In genomic region chr1:81021134-81021533, GRCh38 we compare ENCODE assay signal across 34 cellular contexts.
DNase-seq lines count a peak whose midpoint lies in the region; ATAC-seq and TF ChIP-seq lines count a peak whose summit lies in the region.
"Had no signal": no experiment of that assay in that cellular context is flagged by ENCODE, and none has a peak within 500 bp of the region (broad histone marks: within the 10 kb centered on the region; RNA-seq: fewer than 3 reads in every experiment).

No MANE protein-coding gene starts in this region.

- H3K27me3 ChIP-seq in left ventricle myocardium inferior (ENCODE audit: low read depth) (no peaks in the 10 kb centered on the region), brain microvascular endothelial cell (replicated peaks) (no peaks in the 10 kb centered on the region)
- H3K27me3 ChIP-seq: BE2C had no signal

- no peaks in the 10 kb centered on the region for H3K27me3 Mint-ChIP-seq in activated CD8-positive, alpha-beta T cell treated with anti-CD3 and anti-CD28 coated beads for 36 hours
- H3K27me3 Mint-ChIP-seq: activated CD4-positive, alpha-beta memory T cell treated with anti-CD3 and anti-CD28 coated beads, Interleukin-2, amount 10 ng/mL, durations not matched to agents 7 days and 5 days; activated naive CD4-positive, alpha-beta T cell treated with anti-CD3 and anti-CD28 coated beads, Interleukin-2, amount 50 U/mL, for 24 hours; memory B cell had no signal

- no peak overlapping the region for H3K4me3 Mint-ChIP-seq in activated CD8-positive, alpha-beta T cell treated with anti-CD3 and anti-CD28 coated beads for 36 hours
- H3K4me3 Mint-ChIP-seq: activated CD4-positive, alpha-beta memory T cell treated with anti-CD3 and anti-CD28 coated beads, Interleukin-2, amount 10 ng/mL, durations not matched to agents 7 days and 5 days; activated naive CD4-positive, alpha-beta T cell treated with anti-CD3 and anti-CD28 coated beads, Interleukin-2, amount 50 U/mL, for 24 hours; H9; immature natural killer cell; memory B cell; neural crest cell had no signal

- peaks cover 10% of the 10 kb centered on the region for H3K9me3 Mint-ChIP-seq in activated CD8-positive, alpha-beta T cell treated with anti-CD3 and anti-CD28 coated beads for 36 hours

- intact Hi-C loops in left ventricle myocardium inferior (cut with micrococcal nuclease) (no loop called here), left cardiac atrium (cut with DNase I) (no loop called here)
- intact Hi-C loops in activated CD8-positive, alpha-beta T cell treated with anti-CD3 and anti-CD28 coated beads for 36 hours (cut with micrococcal nuclease) = no loop called here

- H3K4me1 Mint-ChIP-seq in activated CD8-positive, alpha-beta T cell treated with anti-CD3 and anti-CD28 coated beads for 36 hours (ENCODE audit: low read depth) = no peaks in the 10 kb centered on the region
- H3K4me1 Mint-ChIP-seq: activated CD4-positive, alpha-beta memory T cell treated with anti-CD3 and anti-CD28 coated beads, Interleukin-2, amount 10 ng/mL, durations not matched to agents 7 days and 5 days; activated naive CD4-positive, alpha-beta T cell treated with anti-CD3 and anti-CD28 coated beads, Interleukin-2, amount 50 U/mL, for 24 hours; immature natural killer cell; memory B cell; neural crest cell had no signal

- TF ChIP-seq CTCF in left ventricle myocardium inferior (IDR thresholded peaks at IDR 0.05; ENCODE audit: borderline replicate concordance) (peak; percentile 49), brain microvascular endothelial cell (IDR thresholded peaks at IDR 0.05; ENCODE audit: low read depth, low read length, missing control alignments) (peak; percentile 27), fibroblast of the aortic adventitia (IDR thresholded peaks at IDR 0.05; ENCODE audit: insufficient read depth, low read length) (peak; percentile 54)
- TF ChIP-seq CTCF in activated CD8-positive, alpha-beta T cell treated with anti-CD3 and anti-CD28 coated beads for 36 hours (IDR thresholded peaks at IDR 0.05) = no peak

- CTCF ChIA-PET in activated CD8-positive, alpha-beta T cell treated with anti-CD3 and anti-CD28 coated beads for 36 hours (lab: Charles Lee) = interaction anchor here (0.7 kb wide), 1 partner anchor 15 kb away, joined by 3 read pairs; no protein-coding TSS in a partner anchor

- H3K9me3 ChIP-seq in left ventricle myocardium inferior (replicated peaks) = no peaks in the 10 kb centered on the region
- H3K9me3 ChIP-seq: A549, BE2C had no signal

- no peak for DNase-seq in left ventricle myocardium inferior
- no peak for DNase-seq in left cardiac atrium
- DNase-seq in brain microvascular endothelial cell = no peak
- DNase-seq in fibroblast of the aortic adventitia (ENCODE audit: low read depth) = peak; percentile 36
- DNase-seq in activated CD8-positive, alpha-beta T cell treated with anti-CD3 and anti-CD28 coated beads for 36 hours = no peak
- DNase-seq in stimulated activated naive CD4-positive, alpha-beta T cell (lab: John Stamatoyannopoulos, UW) = no peak
- DNase-seq in substantia nigra (lab: John Stamatoyannopoulos, UW) = no peak
- DNase-seq: activated CD4-positive, alpha-beta memory T cell treated with anti-CD3 and anti-CD28 coated beads, Interleukin-2, amount 10 ng/mL, durations not matched to agents 7 days and 5 days; activated CD4-positive, alpha-beta T cell treated with anti-CD3 and anti-CD28 coated beads for 1 hour; BE2C; cortex of kidney; effector memory CD4-positive, alpha-beta T cell; EL; erythroblast; H9; immature natural killer cell; Karpas-422; NCI-H1417 treated with DMSO at 0.1 percent for 48 hours; NCI-H2029 treated with DMSO at 0.1 percent for 48 hours; NCI-H526; NK-92 treated with Interleukin-12 subunit alpha and Interleukin-12 subunit beta, amount 100 ng/mL, for 24 hours; PC-3; retina; small intestine; stimulated activated naive CD8-positive, alpha-beta T cell treated with anti-CD3 and anti-CD28 coated beads, Interleukin-15, Interleukin-2, amounts not matched to agents 100 U/mL and 50 U/mL, for 24 hours had no signal

- H3K4me1 ChIP-seq in left ventricle myocardium inferior = no peaks in the 10 kb centered on the region
- H3K4me1 ChIP-seq: A549, BE2C, parathyroid adenoma had no signal

- in situ Hi-C loops in brain microvascular endothelial cell (cut with HindIII; ENCODE audit: low pct_ligation_motif_present, low sequenced_read_pairs) = no loop called here

- no peaks in the 10 kb centered on the region for H3K36me3 Mint-ChIP-seq in activated CD8-positive, alpha-beta T cell treated with anti-CD3 and anti-CD28 coated beads for 36 hours (ENCODE audit: low read depth)
- H3K36me3 Mint-ChIP-seq: activated naive CD4-positive, alpha-beta T cell treated with anti-CD3 and anti-CD28 coated beads, Interleukin-2, amount 50 U/mL, for 24 hours; memory B cell had no signal

- POLR2A ChIA-PET in activated CD8-positive, alpha-beta T cell treated with anti-CD3 and anti-CD28 coated beads for 36 hours (lab: Charles Lee) = no interaction called here

- H3K36me3 ChIP-seq in left ventricle myocardium inferior = no peaks in the 10 kb centered on the region
- no peaks in the 10 kb centered on the region for H3K36me3 ChIP-seq in brain microvascular endothelial cell (replicated peaks)
- H3K36me3 ChIP-seq: BE2C had no signal

- no peak overlapping the region for H3K27ac ChIP-seq in left ventricle myocardium inferior (replicated peaks)
- no peak overlapping the region for H3K27ac ChIP-seq in brain microvascular endothelial cell
- H3K27ac ChIP-seq in substantia nigra (ENCODE audit: low read depth, low read length, poor library complexity, severe bottlenecking) = no peak overlapping the region
- H3K27ac ChIP-seq: A549, parathyroid adenoma had no signal

- H3K27ac Mint-ChIP-seq in activated CD8-positive, alpha-beta T cell treated with anti-CD3 and anti-CD28 coated beads for 36 hours = no peak overlapping the region
- H3K27ac Mint-ChIP-seq: activated CD4-positive, alpha-beta memory T cell treated with anti-CD3 and anti-CD28 coated beads, Interleukin-2, amount 10 ng/mL, durations not matched to agents 7 days and 5 days; activated naive CD4-positive, alpha-beta T cell treated with anti-CD3 and anti-CD28 coated beads, Interleukin-2, amount 50 U/mL, for 24 hours; activated T-helper 2 cell treated with anti-CD3 and anti-CD28 coated beads, Interferon-gamma antibody, Interleukin-2, Interleukin-4, amounts not matched to agents 10 μg/mL and 5 μg/mL and 100 μg/mL, durations not matched to agents 14 hours and 24 hours and 36 hours; H9; immature natural killer cell; memory B cell had no signal

- no peak overlapping the region for H3K4me3 ChIP-seq in left ventricle myocardium inferior
- H3K4me3 ChIP-seq in brain microvascular endothelial cell (ENCODE audit: low read depth, low read length) = no peak overlapping the region
- no peak overlapping the region for H3K4me3 ChIP-seq in fibroblast of the aortic adventitia (ENCODE audit: low read depth, low read length)
- H3K4me3 ChIP-seq: A549 had no signal

- ATAC-seq in left cardiac atrium (no peak), HG03108 (IDR thresholded peaks at IDR 0.05; ENCODE audit: unreplicated experiment) (no peak)
- ATAC-seq in activated CD8-positive, alpha-beta T cell treated with anti-CD3 and anti-CD28 coated beads for 36 hours = no peak
- ATAC-seq: A549; HepG2; PC-3; Right ventricle myocardium inferior; stimulated activated naive CD8-positive, alpha-beta T cell treated with anti-CD3 and anti-CD28 coated beads, Interleukin-15, Interleukin-2, amounts not matched to agents 100 U/mL and 50 U/mL, for 24 hours had no signal
